In genomic region chr2:207091928-207092327, GRCh38 we compare ENCODE assay signal across 19 cellular contexts.
DNase-seq lines count a peak whose midpoint lies in the region; ATAC-seq and TF ChIP-seq lines count a peak whose summit lies in the region.
"Had no signal": no experiment of that assay in that cellular context is flagged by ENCODE, and none has a peak within 500 bp of the region (broad histone marks: within the 10 kb centered on the region; RNA-seq: fewer than 3 reads in every experiment).

No MANE protein-coding gene starts in this region.

- no peak overlapping the region for H3K9ac ChIP-seq in HUES64 (ENCODE audit: low read depth, low read length)
- H3K9ac ChIP-seq: BLaER1 had no signal

- H3K4me3 Mint-ChIP-seq in activated T-cell treated with anti-CD3 and anti-CD28 coated beads, Interleukin-2, amount 50 U/mL, for 4 hours = no peak overlapping the region
- no peak overlapping the region for H3K4me3 Mint-ChIP-seq in activated T-cell treated with anti-CD3 and anti-CD28 coated beads, Interleukin-2, amount 50 U/mL, for 24 hours
- no peak overlapping the region for H3K4me3 Mint-ChIP-seq in osteocyte (ENCODE audit: unreplicated experiment)
- H3K4me3 Mint-ChIP-seq: immature natural killer cell; stimulated activated naive B cell treated with anti-CD40 and anti-IgM and Interleukin-4, amounts not matched to agents 10 μg/mL and 1 μg/mL and 100 μg/mL, for 72 hours; T-helper 17 cell had no signal

- intact Hi-C loops in PC-9 (cut with micrococcal nuclease; ENCODE audit: unreplicated experiment) = no loop called here

- H3K9me3 ChIP-seq in HUES64 (ENCODE audit: insufficient read depth, low read depth, low read length) = no peaks in the 10 kb centered on the region
- no peaks in the 10 kb centered on the region for H3K9me3 ChIP-seq in gastroesophageal sphincter
- H3K9me3 ChIP-seq in PC-9 (ENCODE audit: insufficient read depth, low read depth) = no peaks in the 10 kb centered on the region
- H3K9me3 ChIP-seq: ovary, sigmoid colon had no signal

- no peak for DNase-seq in activated T-cell treated with anti-CD3 and anti-CD28 coated beads, Interleukin-2, amount 50 U/mL, for 4 hours
- DNase-seq in activated T-cell treated with anti-CD3 and anti-CD28 coated beads, Interleukin-2, amount 50 U/mL, for 24 hours = no peak
- DNase-seq in osteocyte (ENCODE audit: extremely low spot score, unreplicated experiment) = no peak
- no peak for DNase-seq in PC-9
- DNase-seq: activated CD8-positive, alpha-beta memory T cell treated with anti-CD3 and anti-CD28 coated beads for 24 hours; GOT3; immature natural killer cell; NCI-H1417; NCI-H524; ovary; SHP77; sigmoid colon; stimulated activated naive B cell treated with anti-CD40 and anti-IgM and Interleukin-4, amounts not matched to agents 10 μg/mL and 1 μg/mL and 100 μg/mL, for 72 hours; T-helper 17 cell had no signal

- no peaks in the 10 kb centered on the region for H3F3A ChIP-seq in PC-9 (ENCODE audit: insufficient read depth, low read depth)

- H3K4me2 ChIP-seq in PC-9 = no peak overlapping the region
- H3K4me2 ChIP-seq: BLaER1 had no signal

- peaks cover 38% of the 10 kb centered on the region for H3K4me1 Mint-ChIP-seq in activated T-cell treated with anti-CD3 and anti-CD28 coated beads, Interleukin-2, amount 50 U/mL, for 4 hours (ENCODE audit: low read depth)
- H3K4me1 Mint-ChIP-seq in activated T-cell treated with anti-CD3 and anti-CD28 coated beads, Interleukin-2, amount 50 U/mL, for 24 hours (ENCODE audit: low read depth) = peaks cover 38% of the 10 kb centered on the region
- H3K4me1 Mint-ChIP-seq in osteocyte (ENCODE audit: unreplicated experiment) = peaks cover 34% of the 10 kb centered on the region

- H3K4me1 ChIP-seq in HUES64 (ENCODE audit: insufficient read depth, low read length) (peaks cover 77% of the 10 kb centered on the region), gastroesophageal sphincter (peaks cover 14 to 92% (median 20%) of the 10 kb centered on the region in 3 donors), PC-9 (replicated peaks; ENCODE audit: insufficient read depth) (no peaks in the 10 kb centered on the region)

- no TSS peak for BruUV-seq in PC-9 (replicated peaks; lab: Mats Ljungman, UMichigan)

- TF ChIP-seq POLR2A in gastroesophageal sphincter (IDR thresholded peaks at IDR 0.05) = no peak

- H3K79me2 ChIP-seq in PC-9 (ENCODE audit: low read depth) = no peaks in the 10 kb centered on the region

- no peaks in the 10 kb centered on the region for H3K27me3 Mint-ChIP-seq in activated T-cell treated with anti-CD3 and anti-CD28 coated beads, Interleukin-2, amount 50 U/mL, for 4 hours (ENCODE audit: low read depth)
- H3K27me3 Mint-ChIP-seq in activated T-cell treated with anti-CD3 and anti-CD28 coated beads, Interleukin-2, amount 50 U/mL, for 24 hours = no peaks in the 10 kb centered on the region
- H3K27me3 Mint-ChIP-seq in osteocyte (ENCODE audit: unreplicated experiment) = no peaks in the 10 kb centered on the region
- H3K27me3 Mint-ChIP-seq: stimulated activated naive B cell treated with anti-CD40 and anti-IgM and Interleukin-4, amounts not matched to agents 10 μg/mL and 1 μg/mL and 100 μg/mL, for 72 hours; T-helper 17 cell had no signal

- H3K27ac ChIP-seq in HUES64 (ENCODE audit: low read depth, low read length) = peak overlapping the region; percentile 74; the same call in 1 of the 2 replicates
- H3K27ac ChIP-seq in gastroesophageal sphincter = no peak overlapping the region
- no peak overlapping the region for H3K27ac ChIP-seq in PC-9
- H3K27ac ChIP-seq: BLaER1, ovary had no signal

- WGBS in HUES64 = 92% methylated on average over 2 of the region's 2 CpGs
- WGBS in gastroesophageal sphincter (ENCODE audit: low coverage in 1 of 2), 2 donors = 62 to 75% methylated on average over 1 to 2 of the region's 2 CpGs

- no peaks in the 10 kb centered on the region for H3K9me2 ChIP-seq in PC-9 (ENCODE audit: insufficient read depth)

- H3K27me3 ChIP-seq in HUES64 (ENCODE audit: insufficient read depth, low read length) (no peaks in the 10 kb centered on the region), gastroesophageal sphincter (no peaks in the 10 kb centered on the region), PC-9 (ENCODE audit: insufficient read depth, low read depth) (no peaks in the 10 kb centered on the region)
- H3K27me3 ChIP-seq: BLaER1, ovary, sigmoid colon had no signal

- peaks cover 3% of the 10 kb centered on the region for H3K9me3 Mint-ChIP-seq in activated T-cell treated with anti-CD3 and anti-CD28 coated beads, Interleukin-2, amount 50 U/mL, for 4 hours
- H3K9me3 Mint-ChIP-seq in activated T-cell treated with anti-CD3 and anti-CD28 coated beads, Interleukin-2, amount 50 U/mL, for 24 hours = peaks cover 2% of the 10 kb centered on the region
- no peaks in the 10 kb centered on the region for H3K9me3 Mint-ChIP-seq in osteocyte (ENCODE audit: unreplicated experiment)
- H3K9me3 Mint-ChIP-seq: immature natural killer cell had no signal

- peaks cover 6% of the 10 kb centered on the region for H3K36me3 Mint-ChIP-seq in activated T-cell treated with anti-CD3 and anti-CD28 coated beads, Interleukin-2, amount 50 U/mL, for 4 hours (ENCODE audit: insufficient read depth)
- peaks cover 8% of the 10 kb centered on the region for H3K36me3 Mint-ChIP-seq in activated T-cell treated with anti-CD3 and anti-CD28 coated beads, Interleukin-2, amount 50 U/mL, for 24 hours (ENCODE audit: low read depth)
- peaks cover 25% of the 10 kb centered on the region for H3K36me3 Mint-ChIP-seq in osteocyte (ENCODE audit: unreplicated experiment)

- H3K36me3 ChIP-seq in HUES64 (ENCODE audit: insufficient read depth, low read length) (peaks cover 3% of the 10 kb centered on the region; the same call in 1 of the 2 replicates), gastroesophageal sphincter (peaks cover 0 to 23% of the 10 kb centered on the region in 2 donors), PC-9 (ENCODE audit: low read depth) (no peaks in the 10 kb centered on the region)
- H3K36me3 ChIP-seq: BLaER1, ovary had no signal

- no peak overlapping the region for H2AFZ ChIP-seq in PC-9

- TF ChIP-seq CTCF in gastroesophageal sphincter (IDR thresholded peaks at IDR 0.05) = no peak
- no peak for TF ChIP-seq CTCF in osteocyte (IDR thresholded peaks at IDR 0.05)
- TF ChIP-seq CTCF in PC-9 (conservative IDR thresholded peaks at IDR 0.05) = no peak

- ATAC-seq in activated T-cell treated with anti-CD3 and anti-CD28 coated beads, Interleukin-2, amount 50 U/mL, for 4 hours = peak; percentile 38 to 51
- ATAC-seq in gastroesophageal sphincter (peak; percentile 23), GM21528 (IDR thresholded peaks at IDR 0.05; ENCODE audit: low FRiP score, unreplicated experiment) (no peak), HG02571 (IDR thresholded peaks at IDR 0.05; ENCODE audit: unreplicated experiment) (no peak)
- ATAC-seq: stimulated activated naive B cell treated with anti-CD40 and anti-IgM and Interleukin-4, amounts not matched to agents 10 μg/mL and 1 μg/mL and 100 μg/mL, for 72 hours; T-helper 17 cell had no signal

- CTCF ChIA-PET in PC-9 (lab: Charles Lee) = no interaction called here

- TF ChIP-seq EP300 in gastroesophageal sphincter (IDR thresholded peaks at IDR 0.05) = no peak

- no peak overlapping the region for H3K4me3 ChIP-seq in HUES64 (ENCODE audit: low read length)
- no peak overlapping the region for H3K4me3 ChIP-seq in gastroesophageal sphincter
- H3K4me3 ChIP-seq in PC-9 = no peak overlapping the region
- H3K4me3 ChIP-seq: BLaER1, ovary, sigmoid colon had no signal

- H3K27ac Mint-ChIP-seq in activated T-cell treated with anti-CD3 and anti-CD28 coated beads, Interleukin-2, amount 50 U/mL, for 24 hours = no peak overlapping the region
- H3K27ac Mint-ChIP-seq in osteocyte (ENCODE audit: unreplicated experiment) = peak overlapping the region; percentile 1
- H3K27ac Mint-ChIP-seq: immature natural killer cell; stimulated activated naive B cell treated with anti-CD40 and anti-IgM and Interleukin-4, amounts not matched to agents 10 μg/mL and 1 μg/mL and 100 μg/mL, for 72 hours; T-helper 17 cell had no signal

- POLR2A ChIA-PET in PC-9 (lab: Charles Lee; ENCODE audit: unreplicated experiment) = no interaction called here

- no peaks in the 10 kb centered on the region for H4K20me1 ChIP-seq in PC-9 (ENCODE audit: insufficient read depth)
- H4K20me1 ChIP-seq: BLaER1 had no signal

Comparison
In these comparisons a context has a peak if more than half of its experiments do, and no peak if none do; other contexts are left out.
1. ATAC-seq: peak in activated T-cell treated with anti-CD3 and anti-CD28 coated beads, Interleukin-2, amount 50 U/mL, for 4 hours (2 of 2) and gastroesophageal sphincter (single experiment); none in GM21528 (single experiment) and HG02571 (single experiment).